In genomic region chr10:81135851-81136250, GRCh38 we compare ENCODE assay signal across 15 cellular contexts.
A peak's percentile ranks its signal among the peaks of the same experiment; 100 is the strongest.
DNase-seq lines count a peak whose midpoint lies in the region; ATAC-seq and TF ChIP-seq lines count a peak whose summit lies in the region.
"Had no signal": no experiment of that assay in that cellular context is flagged by ENCODE, and none has a peak within 500 bp of the region (broad histone marks: within the 10 kb centered on the region; RNA-seq: fewer than 3 reads in every experiment).

No MANE protein-coding gene starts in this region.

- ATAC-seq in GM18498 (IDR thresholded peaks at IDR 0.05; ENCODE audit: unreplicated experiment) (peak; percentile 96), GM19455 (IDR thresholded peaks at IDR 0.05; ENCODE audit: unreplicated experiment) (peak; percentile 85), HG02798 (IDR thresholded peaks at IDR 0.05; ENCODE audit: poor library complexity, unreplicated experiment) (peak; percentile 98), HG03442 (IDR thresholded peaks at IDR 0.05; ENCODE audit: unreplicated experiment) (peak; percentile 90)
- ATAC-seq: naive thymus-derived CD8-positive, alpha-beta T cell had no signal

- no peak overlapping the region for H3K27ac ChIP-seq in RWPE1
- H3K27ac ChIP-seq: tibial artery had no signal

- CTCF ChIA-PET in RWPE1 (lab: Yijun Ruan, JAX): no interaction called here

- TF ChIP-seq CTCF in RWPE1 (conservative IDR thresholded peaks at IDR 0.05; ENCODE audit: low read depth): no peak

- POLR2A ChIA-PET in RWPE1 (lab: Yijun Ruan, JAX; ENCODE audit: low non-redundant PET): no interaction called here

- DNase-seq in NCI-H1417 treated with DMSO at 0.1 percent for 48 hours (lab: John Stamatoyannopoulos, UW) (no peak), NCI-H2107 treated with DMSO at 0.1 percent for 48 hours (lab: John Stamatoyannopoulos, UW; ENCODE audit: unreplicated experiment) (no peak), RWPE1 (ENCODE audit: low spot score) (no peak)
- DNase-seq in stimulated activated naive CD4-positive, alpha-beta T cell treated with Interleukin-2 at 50 U/mL for 16 hours (lab: John Stamatoyannopoulos, UW): no peak
- DNase-seq: activated CD8-positive, alpha-beta memory T cell treated with anti-CD3 and anti-CD28 coated beads, Interleukin-2, amount 50 U/mL, for 48 hours; amygdala; dermis blood vessel endothelial cell; DMS79; foreskin melanocyte; naive thymus-derived CD8-positive, alpha-beta T cell; tibial artery had no signal
